ENCODE assay signal across 10 cellular contexts in genomic region chr16:85136213-85136704, GRCh38. TPM values are rescaled to one million over a fixed set of nuclear protein-coding genes. Genes with fewer than 3 reads are reported as not detected.
DNase-seq lines count a peak whose midpoint lies in the region; ATAC-seq and TF ChIP-seq lines count a peak whose summit lies in the region.
"Had no signal": no experiment of that assay in that cellular context is flagged by ENCODE, and none has a peak within 500 bp of the region (broad histone marks: within the 10 kb centered on the region; RNA-seq: fewer than 3 reads in every experiment).

No MANE protein-coding gene starts in this region.

- peaks cover 15% of the 10 kb centered on the region for H3K4me1 ChIP-seq in rectal smooth muscle tissue (ENCODE audit: control insufficient read depth, insufficient read depth, low read length)

- ATAC-seq in GM21515 (IDR thresholded peaks at IDR 0.05; ENCODE audit: unreplicated experiment) (no peak), GM21447 (IDR thresholded peaks at IDR 0.05; ENCODE audit: unreplicated experiment) (no peak)
- ATAC-seq: CD8-positive, alpha-beta T cell had no signal

- no peaks in the 10 kb centered on the region for H3K36me3 ChIP-seq in rectal smooth muscle tissue (ENCODE audit: control insufficient read depth, insufficient read depth, low read length)

- H3K27ac ChIP-seq in rectal smooth muscle tissue (ENCODE audit: low read depth, low read length), result peak overlapping the region; percentile 80

- H3K27me3 ChIP-seq in rectal smooth muscle tissue (ENCODE audit: control insufficient read depth, insufficient read depth, low read length), result no peaks in the 10 kb centered on the region

- no peak overlapping the region for H3K9ac ChIP-seq in rectal smooth muscle tissue (ENCODE audit: low read length)

- H3K4me3 ChIP-seq in rectal smooth muscle tissue (ENCODE audit: low read length), result no peak overlapping the region

- DNase-seq in GF-D8 (lab: John Stamatoyannopoulos, UW), result peak; percentile 48
- DNase-seq in globus pallidus (ENCODE audit: low spot score), result peak; percentile 60
- DNase-seq in inferior parietal cortex (ENCODE audit: extremely low spot score), result no peak
- DNase-seq in iPS-NIHi7 (ENCODE audit: extremely low spot score), result no peak
- DNase-seq: T-helper 1 cell had no signal

TF ChIP-seq in PFSK-1, 5 proteins besides CTCF, POLR2A, EP300 and RAD21:
- TF ChIP-seq REST (IDR thresholded peaks at IDR 0.05; ENCODE audit: insufficient read depth in 1 of 2, low read depth in 2 of 2, low read length in 2 of 2) (peak in 1 of 2 experiments; percentile 35; a peak in 1 of 4 replicates), SIN3A (IDR thresholded peaks at IDR 0.05; ENCODE audit: borderline replicate concordance, insufficient read depth, low read length) (0 out of 2 replicates have a peak, but pooled peaks have one; percentile 43), FOXP2 (optimal IDR thresholded peaks at IDR 0.05; ENCODE audit: borderline replicate concordance, extremely low read depth, extremely low read length, insufficient read depth) (peak; percentile 29), POLR2AphosphoS5 (IDR thresholded peaks at IDR 0.05; ENCODE audit: low read depth, low read length) (no peak)

RNA-seq across cellular contexts. Expression of gene CIBAR2, which starts 24.0 kb away (rescaled TPM):
- not detected for polyA plus RNA-seq in PFSK-1 (2012; ENCODE audit: insufficient read length, low read depth)

Comparison
In these comparisons a context has a peak if more than half of its experiments do, and no peak if none do; other contexts are left out.
1. DNase-seq: peak in GF-D8 (single experiment) and globus pallidus (single experiment); none in inferior parietal cortex (single experiment) and iPS-NIHi7 (single experiment).